ENCODE assay signal across 20 cellular contexts in the genomic region with DNA sequence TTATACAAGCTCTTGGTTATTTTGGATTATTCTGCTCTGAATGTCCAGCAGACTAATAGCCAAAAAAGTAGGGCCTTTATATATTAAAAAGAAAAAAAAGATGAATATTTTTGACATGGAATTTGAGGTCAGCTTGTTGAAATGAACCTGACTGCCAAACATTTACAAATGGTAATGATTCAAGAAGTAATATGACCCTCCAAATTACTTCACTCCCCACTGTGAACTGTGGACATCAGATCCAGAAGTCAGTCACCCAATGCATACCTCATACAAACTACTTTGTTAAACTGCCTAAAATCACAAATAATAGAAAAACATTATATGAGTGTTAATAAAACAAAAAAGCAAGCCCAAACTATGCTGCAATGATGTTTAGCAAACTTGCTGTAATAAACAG.
DNase-seq lines count a peak whose midpoint lies in the region; ATAC-seq and TF ChIP-seq lines count a peak whose summit lies in the region.
"Had no signal": no experiment of that assay in that cellular context is flagged by ENCODE, and none has a peak within 500 bp of the region (broad histone marks: within the 10 kb centered on the region; RNA-seq: fewer than 3 reads in every experiment).

No MANE protein-coding gene starts in this region.

- no peak overlapping the region for H3K4me3 ChIP-seq in HEK293 (ENCODE audit: low read depth, low read length)
- no peak overlapping the region for H3K4me3 ChIP-seq in fibroblast of pulmonary artery (replicated peaks; ENCODE audit: low read depth, low read length)
- H3K4me3 ChIP-seq: dorsolateral prefrontal cortex, SJCRH30, thyroid gland had no signal

- no peak overlapping the region for H3K27ac ChIP-seq in HEK293 (ENCODE audit: extremely low read depth, low read depth, low read length)
- H3K27ac ChIP-seq: C4-2B, dorsolateral prefrontal cortex, SJCRH30, thyroid gland had no signal

- POLR2A ChIA-PET in HEK293 (lab: Yijun Ruan, JAX) = no interaction called here

- peak; percentile 47 for ATAC-seq in SK-N-SH treated with all-trans-retinoic acid at 6 μM for 48 hours
- no peak for ATAC-seq in HG03342 (IDR thresholded peaks at IDR 0.05; ENCODE audit: unreplicated experiment)

- no peak for TF ChIP-seq CTCF in HEK293 (tag by site-specific recombination; IDR thresholded peaks at IDR 0.05)
- TF ChIP-seq CTCF in fibroblast of pulmonary artery (IDR thresholded peaks at IDR 0.05; ENCODE audit: low read length, missing control alignments) = no peak

- H3K4me1 ChIP-seq in HEK293 (ENCODE audit: control insufficient read depth, insufficient read depth, low read length) = no peaks in the 10 kb centered on the region
- H3K4me1 ChIP-seq: SJCRH30 had no signal

- peaks cover 14 to 33% of the 10 kb centered on the region in 2 experiments; a peak in 2 of 3 replicates for H3K36me3 ChIP-seq in HEK293 (ENCODE audit: control insufficient read depth in 2 of 2, insufficient read depth in 1 of 2, low read length in 2 of 2)

- H3K9me3 ChIP-seq in HEK293 (ENCODE audit: control insufficient read depth, insufficient read depth, low read depth, low read length) = no peaks in the 10 kb centered on the region
- H3K9me3 ChIP-seq: SJCRH30, thyroid gland had no signal

- CTCF ChIA-PET in HEK293 (lab: Yijun Ruan, JAX) = interaction anchor here (0.8 to 1.2 kb wide), 2 partner anchors 33 to 266 kb away, joined by 3 read pairs; no protein-coding TSS in a partner anchor

- peak; percentile 38 for DNase-seq in fibroblast of pulmonary artery (ENCODE audit: low read depth)
- peak; percentile 36 for DNase-seq in smooth muscle cell of the brain vasculature (ENCODE audit: low read depth, low spot score)
- no peak for DNase-seq in activated T-cell treated with anti-CD3 and anti-CD28 coated beads, Interleukin-2, amount 50 U/mL, for 48 hours
- DNase-seq in cerebellar cortex (ENCODE audit: low spot score) = no peak
- DNase-seq: activated CD4-positive, CD25-positive, alpha-beta regulatory T cell treated with anti-CD3 and anti-CD28 coated beads, Interleukin-2, amount 50 U/mL, for 72 hours; activated effector memory CD4-positive, alpha-beta T cell treated with Interleukin-2 at 50 U/mL for 16 hours; amygdala; dorsolateral prefrontal cortex; erythroblast; hippocampal formation; kidney glomerular epithelial cell; NCI-H187 treated with DMSO at 0.1 percent for 48 hours; nucleus accumbens; SJCRH30; stimulated activated CD4-positive, alpha-beta T cell treated with anti-CD3 and anti-CD28 coated beads, Interleukin-4, amount 100 ng/mL, for 4 hours; thyroid gland had no signal

TF ChIP-seq in HEK293, 187 proteins besides CTCF, POLR2A, EP300 and RAD21:
- no peak for TF ChIP-seq ZNF302 (tag by site-specific recombination; IDR thresholded peaks at IDR 0.05; ENCODE audit: low read depth)
- TF ChIP-seq, protein P1, sequence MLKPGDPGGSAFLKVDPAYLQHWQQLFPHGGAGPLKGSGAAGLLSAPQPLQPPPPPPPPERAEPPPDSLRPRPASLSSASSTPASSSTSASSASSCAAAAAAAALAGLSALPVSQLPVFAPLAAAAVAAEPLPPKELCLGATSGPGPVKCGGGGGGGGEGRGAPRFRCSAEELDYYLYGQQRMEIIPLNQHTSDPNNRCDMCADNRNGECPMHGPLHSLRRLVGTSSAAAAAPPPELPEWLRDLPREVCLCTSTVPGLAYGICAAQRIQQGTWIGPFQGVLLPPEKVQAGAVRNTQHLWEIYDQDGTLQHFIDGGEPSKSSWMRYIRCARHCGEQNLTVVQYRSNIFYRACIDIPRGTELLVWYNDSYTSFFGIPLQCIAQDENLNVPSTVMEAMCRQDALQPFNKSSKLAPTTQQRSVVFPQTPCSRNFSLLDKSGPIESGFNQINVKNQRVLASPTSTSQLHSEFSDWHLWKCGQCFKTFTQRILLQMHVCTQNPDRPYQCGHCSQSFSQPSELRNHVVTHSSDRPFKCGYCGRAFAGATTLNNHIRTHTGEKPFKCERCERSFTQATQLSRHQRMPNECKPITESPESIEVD (tag by site-specific recombination; IDR thresholded peaks at IDR 0.05) = 0 out of 2 replicates have a peak, but pooled peaks have one; percentile 46
TF ChIP-seq in HEK293: peak in this region for 1.

TF ChIP-seq in SK-N-SH treated with all-trans-retinoic acid at 6 μM for 48 hours, 23 proteins besides CTCF, POLR2A, EP300 and RAD21:
- TF ChIP-seq OSR1 (CRISPR knock-in tag; IDR thresholded peaks at IDR 0.05) (no peak), ZFP3 (CRISPR knock-in tag; IDR thresholded peaks at IDR 0.05) (no peak), ZNF565 (CRISPR knock-in tag; conservative IDR thresholded peaks at IDR 0.05; ENCODE audit: low read depth) (no peak), ARNTL (CRISPR knock-in tag; IDR thresholded peaks at IDR 0.05; ENCODE audit: borderline replicate concordance, low read depth) (no peak), PPARA (CRISPR knock-in tag; IDR thresholded peaks at IDR 0.05; ENCODE audit: borderline replicate concordance) (no peak), GLIS3 (CRISPR knock-in tag; IDR thresholded peaks at IDR 0.05) (no peak), ESRRG (CRISPR knock-in tag; IDR thresholded peaks at IDR 0.05) (no peak), RARB (CRISPR knock-in tag; IDR thresholded peaks at IDR 0.05) (no peak), ZFP30 (CRISPR knock-in tag; IDR thresholded peaks at IDR 0.05) (no peak), TCF4 (CRISPR knock-in tag; IDR thresholded peaks at IDR 0.05; ENCODE audit: borderline replicate concordance) (no peak)
- TF ChIP-seq, protein P2, sequence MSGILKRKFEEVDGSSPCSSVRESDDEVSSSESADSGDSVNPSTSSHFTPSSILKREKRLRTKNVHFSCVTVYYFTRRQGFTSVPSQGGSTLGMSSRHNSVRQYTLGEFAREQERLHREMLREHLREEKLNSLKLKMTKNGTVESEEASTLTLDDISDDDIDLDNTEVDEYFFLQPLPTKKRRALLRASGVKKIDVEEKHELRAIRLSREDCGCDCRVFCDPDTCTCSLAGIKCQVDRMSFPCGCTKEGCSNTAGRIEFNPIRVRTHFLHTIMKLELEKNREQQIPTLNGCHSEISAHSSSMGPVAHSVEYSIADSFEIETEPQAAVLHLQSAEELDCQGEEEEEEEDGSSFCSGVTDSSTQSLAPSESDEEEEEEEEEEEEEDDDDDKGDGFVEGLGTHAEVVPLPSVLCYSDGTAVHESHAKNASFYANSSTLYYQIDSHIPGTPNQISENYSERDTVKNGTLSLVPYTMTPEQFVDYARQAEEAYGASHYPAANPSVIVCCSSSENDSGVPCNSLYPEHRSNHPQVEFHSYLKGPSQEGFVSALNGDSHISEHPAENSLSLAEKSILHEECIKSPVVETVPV (CRISPR knock-in tag; IDR thresholded peaks at IDR 0.05) = no peak
- TF ChIP-seq, protein P3, sequence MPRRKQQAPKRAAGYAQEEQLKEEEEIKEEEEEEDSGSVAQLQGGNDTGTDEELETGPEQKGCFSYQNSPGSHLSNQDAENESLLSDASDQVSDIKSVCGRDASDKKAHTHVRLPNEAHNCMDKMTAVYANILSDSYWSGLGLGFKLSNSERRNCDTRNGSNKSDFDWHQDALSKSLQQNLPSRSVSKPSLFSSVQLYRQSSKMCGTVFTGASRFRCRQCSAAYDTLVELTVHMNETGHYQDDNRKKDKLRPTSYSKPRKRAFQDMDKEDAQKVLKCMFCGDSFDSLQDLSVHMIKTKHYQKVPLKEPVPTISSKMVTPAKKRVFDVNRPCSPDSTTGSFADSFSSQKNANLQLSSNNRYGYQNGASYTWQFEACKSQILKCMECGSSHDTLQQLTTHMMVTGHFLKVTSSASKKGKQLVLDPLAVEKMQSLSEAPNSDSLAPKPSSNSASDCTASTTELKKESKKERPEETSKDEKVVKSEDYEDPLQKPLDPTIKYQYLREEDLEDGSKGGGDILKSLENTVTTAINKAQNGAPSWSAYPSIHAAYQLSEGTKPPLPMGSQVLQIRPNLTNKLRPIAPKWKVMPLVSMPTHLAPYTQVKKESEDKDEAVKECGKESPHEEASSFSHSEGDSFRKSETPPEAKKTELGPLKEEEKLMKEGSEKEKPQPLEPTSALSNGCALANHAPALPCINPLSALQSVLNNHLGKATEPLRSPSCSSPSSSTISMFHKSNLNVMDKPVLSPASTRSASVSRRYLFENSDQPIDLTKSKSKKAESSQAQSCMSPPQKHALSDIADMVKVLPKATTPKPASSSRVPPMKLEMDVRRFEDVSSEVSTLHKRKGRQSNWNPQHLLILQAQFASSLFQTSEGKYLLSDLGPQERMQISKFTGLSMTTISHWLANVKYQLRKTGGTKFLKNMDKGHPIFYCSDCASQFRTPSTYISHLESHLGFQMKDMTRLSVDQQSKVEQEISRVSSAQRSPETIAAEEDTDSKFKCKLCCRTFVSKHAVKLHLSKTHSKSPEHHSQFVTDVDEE (CRISPR knock-in tag; IDR thresholded peaks at IDR 0.05) = no peak

Comparison
In these comparisons a context has a peak if more than half of its experiments do, and no peak if none do; other contexts are left out.
1. DNase-seq: peak in fibroblast of pulmonary artery (single experiment) and smooth muscle cell of the brain vasculature (single experiment); none in activated T-cell treated with anti-CD3 and anti-CD28 coated beads, Interleukin-2, amount 50 U/mL, for 48 hours (0 of 2) and cerebellar cortex (single experiment).